Comparison of ENCODE assay signal across 11 cellular contexts in the genomic region with DNA sequence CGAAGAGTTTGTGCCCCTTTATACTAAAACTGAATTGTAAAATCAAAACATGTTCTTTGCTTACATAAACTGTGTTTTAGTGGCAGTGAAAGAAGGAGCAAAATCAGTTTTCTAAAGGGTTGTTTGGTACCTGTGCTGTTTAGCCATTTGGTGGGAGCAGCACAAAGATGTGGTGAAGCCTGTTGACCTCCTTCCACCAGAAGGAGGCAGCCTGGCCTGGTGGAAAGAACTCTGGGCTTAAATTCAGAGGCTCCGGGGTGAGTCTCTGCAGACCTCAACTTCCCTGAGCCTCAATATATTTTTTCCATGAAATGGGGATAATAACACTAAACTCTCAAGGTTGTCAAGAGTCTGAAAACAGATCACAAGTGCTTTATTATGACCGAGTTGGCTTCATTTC.
A peak's percentile ranks its signal among the peaks of the same experiment; 100 is the strongest.
DNase-seq lines count a peak whose midpoint lies in the region; ATAC-seq, FAIRE-seq and TF ChIP-seq lines count a peak whose summit lies in the region.
"Had no signal": no experiment of that assay in that cellular context is flagged by ENCODE, and none has a peak within 500 bp of the region (broad histone marks: within the 10 kb centered on the region; RNA-seq: fewer than 3 reads in every experiment).

No MANE protein-coding gene starts in this region.

- H3K4me2 ChIP-seq in H9 (ENCODE audit: insufficient read depth, insufficient read length, low read length) (no peak overlapping the region), HepG2 (ENCODE audit: low read depth, low read length) (no peak overlapping the region)

- H4K20me1 ChIP-seq in H9 (ENCODE audit: control insufficient read depth, insufficient read depth, insufficient read length) (no peaks in the 10 kb centered on the region), HepG2 (ENCODE audit: insufficient read depth, low read length) (no peaks in the 10 kb centered on the region)

- H4K5ac ChIP-seq in H9 (ENCODE audit: insufficient read length, low read depth, low read length), result no peak overlapping the region

- no peaks in the 10 kb centered on the region for H3K27me3 ChIP-seq in CD8-positive, alpha-beta T cell (ENCODE audit: insufficient read depth, low read length)
- H3K27me3 ChIP-seq in H9 (ENCODE audit: insufficient read depth, low read length) (no peaks in the 10 kb centered on the region), HepG2 (ENCODE audit: control insufficient read depth in 1 of 2, insufficient read depth in 2 of 2, low read length in 2 of 2) (no peaks in the 10 kb centered on the region; a peak in 2 of 5 replicates)

- no peak overlapping the region for H2BK5ac ChIP-seq in H9 (ENCODE audit: insufficient read length, low read length)

- no peak overlapping the region for H2AK5ac ChIP-seq in H9 (ENCODE audit: insufficient read length, low read length)

- H3K4ac ChIP-seq in H9 (ENCODE audit: low read depth, low read length), result no peak overlapping the region

- peak in 5 of 7 experiments; percentile 9 to 59 (median 19) for DNase-seq in CD8-positive, alpha-beta T cell
- DNase-seq in H9, result peak; percentile 59
- peak; percentile 28 to 36 for DNase-seq in activated CD4-positive, alpha-beta T cell treated with anti-CD3 and anti-CD28 coated beads, Interleukin-2, amount 50 U/mL, for 48 hours
- DNase-seq in HepG2 (ENCODE audit: low spot score), result no peak
- DNase-seq in NCI-H1436 (lab: John Stamatoyannopoulos, UW), result no peak
- DNase-seq in hypothalamus (lab: John Stamatoyannopoulos, UW), result no peak
- no peak for DNase-seq in GM12891 (ENCODE audit: insufficient read length, low spot score)
- DNase-seq: NCI-H526 treated with DMSO at 0.1 percent for 48 hours had no signal

- peaks cover 16% of the 10 kb centered on the region for H3K4me1 Mint-ChIP-seq in CD8-positive, alpha-beta T cell (ENCODE audit: low read depth)
- H3K4me1 Mint-ChIP-seq in H9, result peaks cover 14 to 18% of the 10 kb centered on the region in 2 experiments

- H3K27ac ChIP-seq in CD8-positive, alpha-beta T cell (ENCODE audit: low read depth, low read length), result no peak overlapping the region
- no peak overlapping the region for H3K27ac ChIP-seq in H9 (ENCODE audit: insufficient read length, low read depth, low read length)
- no peak overlapping the region for H3K27ac ChIP-seq in HepG2 (ENCODE audit: extremely low read length, insufficient read depth, low read length)
- H3K27ac ChIP-seq: body of pancreas, esophagus muscularis mucosa had no signal

- H3K9ac ChIP-seq in H9 (ENCODE audit: extremely low read depth, insufficient read length, low read length) (no peak overlapping the region), HepG2 (ENCODE audit: insufficient read depth, low read depth, low read length) (no peak overlapping the region)

- no peaks in the 10 kb centered on the region for H3K36me3 ChIP-seq in CD8-positive, alpha-beta T cell (ENCODE audit: insufficient read depth, low read length)
- no peaks in the 10 kb centered on the region for H3K36me3 ChIP-seq in HepG2 (replicated peaks in 1 of 2; ENCODE audit: control insufficient read depth in 1 of 2, insufficient read depth in 2 of 2, low read length in 2 of 2)
- H3K36me3 ChIP-seq: esophagus muscularis mucosa had no signal

- no peak overlapping the region for H3T11ph ChIP-seq in H9 (ENCODE audit: low read length)

- TF ChIP-seq EP300 in HepG2 (IDR thresholded peaks at IDR 0.05; ENCODE audit: low read depth in 2 of 2, low read length in 2 of 2), result no peak
- no peak for TF ChIP-seq EP300 in HepG2 (CRISPR knock-in tag; IDR thresholded peaks at IDR 0.05; ENCODE audit: borderline replicate concordance)

- no peak overlapping the region for H3K18ac ChIP-seq in H9 (ENCODE audit: insufficient read length, low read depth, low read length)

- H3K23ac ChIP-seq in H9 (ENCODE audit: insufficient read length, low read depth, low read length), result no peak overlapping the region

- no peak overlapping the region for H4K91ac ChIP-seq in H9 (ENCODE audit: insufficient read length, low read depth, low read length)

- no peak for ATAC-seq in CD8-positive, alpha-beta T cell
- ATAC-seq in HepG2 (no peak), GM21619 (IDR thresholded peaks at IDR 0.05; ENCODE audit: unreplicated experiment) (no peak)
- ATAC-seq: body of pancreas had no signal

- no peaks in the 10 kb centered on the region for H3K23me2 ChIP-seq in H9 (ENCODE audit: insufficient read length, low read depth, low read length, poor library complexity, severe bottlenecking)

- no peaks in the 10 kb centered on the region for H3K79me1 ChIP-seq in H9 (ENCODE audit: insufficient read depth, low read depth, low read length, poor library complexity, severe bottlenecking)

- no peak overlapping the region for H2BK15ac ChIP-seq in H9 (ENCODE audit: low read depth, low read length)

- H3K14ac ChIP-seq in H9 (ENCODE audit: insufficient read depth, low read length), result no peak overlapping the region

- peaks cover 1% of the 10 kb centered on the region for H3K27me3 Mint-ChIP-seq in CD8-positive, alpha-beta T cell (ENCODE audit: low read depth)
- H3K27me3 Mint-ChIP-seq in H9 (ENCODE audit: low read depth), result no peaks in the 10 kb centered on the region

- CTCF ChIA-PET in CD8-positive, alpha-beta T cell (lab: Charles Lee), result interaction anchor here (0.8 to 1.5 kb wide), 5 partner anchors 31 to 1977 kb away, joined by 3 to 4 read pairs (median 3); no protein-coding TSS in a partner anchor
- CTCF ChIA-PET in HepG2 (lab: Yijun Ruan, JAX; ENCODE audit: low intra/inter-chr PET ratio, low total read pairs), result no interaction called here

- TF ChIP-seq CTCF in CD8-positive, alpha-beta T cell (IDR thresholded peaks at IDR 0.05), result no peak
- peak; percentile 74 for TF ChIP-seq CTCF in H9 (conservative IDR thresholded peaks at IDR 0.05)
- peak; percentile 28 for TF ChIP-seq CTCF in HepG2 (CRISPR knock-in tag; IDR thresholded peaks at IDR 0.05)

- no peak for TF ChIP-seq POLR2A in HepG2 (IDR thresholded peaks at IDR 0.05; ENCODE audit: insufficient read depth in 1 of 2, low read depth in 2 of 2, low read length in 2 of 2)
- no peak for TF ChIP-seq POLR2A in GM12891 (IDR thresholded peaks at IDR 0.05; ENCODE audit: low read depth, low read length)

- H2BK20ac ChIP-seq in H9 (ENCODE audit: low read depth, low read length, poor library complexity, severe bottlenecking), result no peak overlapping the region

- TF ChIP-seq RAD21 in HepG2 (CRISPR knock-in tag; IDR thresholded peaks at IDR 0.05), result no peak

- no peaks in the 10 kb centered on the region for H3K36me3 Mint-ChIP-seq in CD8-positive, alpha-beta T cell
- no peaks in the 10 kb centered on the region for H3K36me3 Mint-ChIP-seq in H9 (ENCODE audit: insufficient read depth in 1 of 3, low read depth in 3 of 3)

- no peak overlapping the region for H2BK12ac ChIP-seq in H9 (ENCODE audit: insufficient read length, low read depth, low read length)

- no peak overlapping the region for H3K27ac Mint-ChIP-seq in CD8-positive, alpha-beta T cell
- H3K27ac Mint-ChIP-seq in H9, result no peak overlapping the region

- POLR2A ChIA-PET in CD8-positive, alpha-beta T cell (lab: Charles Lee), result interaction anchor here (0.6 kb wide), 1 partner anchor 10 kb away, joined by 3 read pairs; no protein-coding TSS in a partner anchor
- POLR2A ChIA-PET in HepG2 (lab: Yijun Ruan, JAX), result no interaction called here

- H2BK120ac ChIP-seq in H9 (ENCODE audit: low read depth, low read length, poor library complexity, severe bottlenecking), result no peak overlapping the region

- H3K9me3 Mint-ChIP-seq in CD8-positive, alpha-beta T cell, result no peaks in the 10 kb centered on the region
- H3K9me3 Mint-ChIP-seq in H9, result no peaks in the 10 kb centered on the region

- no peak overlapping the region for H3K4me3 ChIP-seq in CD8-positive, alpha-beta T cell (ENCODE audit: low read depth, low read length)
- H3K4me3 ChIP-seq in HepG2 (replicated peaks in 1 of 3; ENCODE audit: insufficient read depth in 1 of 3, low read depth in 2 of 3, low read length in 3 of 3), result no peak overlapping the region
- H3K4me3 ChIP-seq: body of pancreas, esophagus muscularis mucosa had no signal

- H3K56ac ChIP-seq in H9 (ENCODE audit: insufficient read length, low read depth, low read length), result no peak overlapping the region

- FAIRE-seq in HepG2 (lab: Jason Lieb, UNC) (no peak), GM12891 (lab: Jason Lieb, UNC) (no peak)

- no CpG with 5 or more reads among the region's 3 CpGs for WGBS in H9 (ENCODE audit: extremely low coverage, insufficient read length, low lambda C conversion rate)
- WGBS in HepG2 (ENCODE audit: low lambda C conversion rate), result 14% methylated on average over 3 of the region's 3 CpGs

- H2AFZ ChIP-seq in H9 (ENCODE audit: low read length) (no peak overlapping the region), HepG2 (ENCODE audit: low read length) (no peak overlapping the region)

- H4K8ac ChIP-seq in H9 (replicated peaks; ENCODE audit: insufficient read length, low read depth, low read length), result no peak overlapping the region

- peaks cover 4% of the 10 kb centered on the region for H3K4me1 ChIP-seq in CD8-positive, alpha-beta T cell (ENCODE audit: insufficient read depth, low read length)
- H3K4me1 ChIP-seq in H9 (ENCODE audit: insufficient read depth, low read length) (no peaks in the 10 kb centered on the region), HepG2 (ENCODE audit: insufficient read depth, low read length) (no peaks in the 10 kb centered on the region)
- H3K4me1 ChIP-seq: body of pancreas, esophagus muscularis mucosa had no signal

- H3K9me3 ChIP-seq in CD8-positive, alpha-beta T cell (ENCODE audit: low read length), result no peaks in the 10 kb centered on the region
- no peaks in the 10 kb centered on the region for H3K9me3 ChIP-seq in H9 (ENCODE audit: control insufficient read depth, low read depth, low read length)
- no peaks in the 10 kb centered on the region for H3K9me3 ChIP-seq in HepG2 (ENCODE audit: low read length)
- H3K9me3 ChIP-seq: body of pancreas, esophagus muscularis mucosa had no signal

- no TSS peak for BruUV-seq in HepG2 (replicated peaks; lab: Mats Ljungman, UMichigan)

- intact Hi-C loops in CD8-positive, alpha-beta T cell (cut with DNase I, micrococcal nuclease), result loop anchor here (2.0 to 5.0 kb wide), 2 partner anchors 837 to 1978 kb away; no protein-coding TSS in a partner anchor
- intact Hi-C loops in HepG2 (cut with micrococcal nuclease; ENCODE audit: unreplicated experiment), result loop anchor here (10.0 kb wide), 1 partner anchor 1965 kb away; no protein-coding TSS in a partner anchor

- no peak overlapping the region for H3K4me3 Mint-ChIP-seq in CD8-positive, alpha-beta T cell
- H3K4me3 Mint-ChIP-seq in H9, result no peak overlapping the region

- in situ Hi-C loops in HepG2 (cut with HindIII; ENCODE audit: extremely low pct_ligation_motif_present, low pct_unique_long_range_greater_than_20kb), result no loop called here

- H3K79me2 ChIP-seq in H9 (ENCODE audit: insufficient read depth, low read length) (no peaks in the 10 kb centered on the region), HepG2 (ENCODE audit: insufficient read depth, low read length) (no peaks in the 10 kb centered on the region)

TF ChIP-seq in HepG2, 621 proteins besides CTCF, POLR2A, EP300 and RAD21:
- TF ChIP-seq STAG1 (CRISPR knock-in tag; IDR thresholded peaks at IDR 0.05), result peak; percentile 28; the same call in 1 of the 2 replicates
- TF ChIP-seq RXRB (CRISPR knock-in tag; IDR thresholded peaks at IDR 0.05; ENCODE audit: borderline replicate concordance), result no peak
TF ChIP-seq in HepG2: peak in this region for 1.

TF ChIP-seq in GM12891, 5 proteins besides CTCF, POLR2A, EP300 and RAD21:
- no peak for TF ChIP-seq POLR2AphosphoS5 (IDR thresholded peaks at IDR 0.05; ENCODE audit: low read depth, low read length)
- TF ChIP-seq SPI1 (IDR thresholded peaks at IDR 0.05; ENCODE audit: low read depth, low read length), result no peak

Comparison
In these comparisons a context has a peak if more than half of its experiments do, and no peak if none do; other contexts are left out.
1. DNase-seq: peak in CD8-positive, alpha-beta T cell (5 of 7), H9 (single experiment) and activated CD4-positive, alpha-beta T cell treated with anti-CD3 and anti-CD28 coated beads, Interleukin-2, amount 50 U/mL, for 48 hours (2 of 2); none in HepG2 (single experiment), NCI-H1436 (single experiment), hypothalamus (0 of 51) and GM12891 (single experiment).